Comparison of ENCODE assay signal across 1 cellular context in genomic region chr16:72621651-72622050, GRCh38.
TF ChIP-seq lines count a peak whose summit lies in the region.

No MANE protein-coding gene starts in this region.

TF ChIP-seq in WTC11, 78 proteins besides CTCF, POLR2A, EP300 and RAD21 (continued from another document):
- TF ChIP-seq AR (CRISPR knock-in tag; IDR thresholded peaks at IDR 0.05) (no peak), RORB (CRISPR knock-in tag; IDR thresholded peaks at IDR 0.05) (no peak), ZNF219 (CRISPR knock-in tag; IDR thresholded peaks at IDR 0.05; ENCODE audit: borderline replicate concordance) (no peak), ZNF232 (CRISPR knock-in tag; IDR thresholded peaks at IDR 0.05) (no peak), SP1 (CRISPR knock-in tag; conservative IDR thresholded peaks at IDR 0.05) (no peak), ZNF416 (CRISPR knock-in tag; IDR thresholded peaks at IDR 0.05) (no peak), GRHL2 (CRISPR knock-in tag; IDR thresholded peaks at IDR 0.05; ENCODE audit: insufficient replicate concordance, severe bottlenecking) (no peak)
